In genomic region chr5:149421372-149421685, GRCh38 we compare ENCODE assay signal across 1 cellular context.
TF ChIP-seq lines count a peak whose summit lies in the region.

No MANE protein-coding gene starts in this region.

TF ChIP-seq in SK-N-SH, 30 proteins besides CTCF, POLR2A, EP300 and RAD21 (continued from another document):
- TF ChIP-seq ZBTB33 (IDR thresholded peaks at IDR 0.05; ENCODE audit: borderline replicate concordance, low read depth) (no peak), RCOR1 (IDR thresholded peaks at IDR 0.05; ENCODE audit: low read length) (no peak), RXRA (IDR thresholded peaks at IDR 0.05; ENCODE audit: borderline replicate concordance, low read depth) (no peak), ELF1 (IDR thresholded peaks at IDR 0.05) (no peak), MEF2A (IDR thresholded peaks at IDR 0.05; ENCODE audit: borderline replicate concordance, low read depth) (no peak), PBX3 (IDR thresholded peaks at IDR 0.05) (no peak), SMC3 (IDR thresholded peaks at IDR 0.05; ENCODE audit: low read depth, low read length) (no peak), TEAD4 (IDR thresholded peaks at IDR 0.05; ENCODE audit: borderline replicate concordance, insufficient read depth) (no peak), GABPA (IDR thresholded peaks at IDR 0.05; ENCODE audit: low read depth) (no peak), SIN3A (IDR thresholded peaks at IDR 0.05; ENCODE audit: borderline replicate concordance, low read depth, low read length) (no peak), CHD2 (IDR thresholded peaks at IDR 0.05; ENCODE audit: low read length, partially characterized antibody) (no peak), YY1 (IDR thresholded peaks at IDR 0.05; ENCODE audit: low read depth) (no peak)
- TF ChIP-seq, protein P1, sequence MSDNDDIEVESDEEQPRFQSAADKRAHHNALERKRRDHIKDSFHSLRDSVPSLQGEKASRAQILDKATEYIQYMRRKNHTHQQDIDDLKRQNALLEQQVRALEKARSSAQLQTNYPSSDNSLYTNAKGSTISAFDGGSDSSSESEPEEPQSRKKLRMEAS (IDR thresholded peaks at IDR 0.05; ENCODE audit: low read depth), result no peak
